In genomic region chr16:70685938-70686375, GRCh38 we compare ENCODE assay signal across 1 cellular context.
TF ChIP-seq lines count a peak whose summit lies in the region.

Gene MTSS2, minus strand, starts transcription at chr16:70686053. Its CDS starts 262 bp downstream, at chr16:70685791.

TF ChIP-seq in HepG2, 621 proteins besides CTCF, POLR2A, EP300 and RAD21 (continued from another document and continues in another):
- TF ChIP-seq, protein P1, sequence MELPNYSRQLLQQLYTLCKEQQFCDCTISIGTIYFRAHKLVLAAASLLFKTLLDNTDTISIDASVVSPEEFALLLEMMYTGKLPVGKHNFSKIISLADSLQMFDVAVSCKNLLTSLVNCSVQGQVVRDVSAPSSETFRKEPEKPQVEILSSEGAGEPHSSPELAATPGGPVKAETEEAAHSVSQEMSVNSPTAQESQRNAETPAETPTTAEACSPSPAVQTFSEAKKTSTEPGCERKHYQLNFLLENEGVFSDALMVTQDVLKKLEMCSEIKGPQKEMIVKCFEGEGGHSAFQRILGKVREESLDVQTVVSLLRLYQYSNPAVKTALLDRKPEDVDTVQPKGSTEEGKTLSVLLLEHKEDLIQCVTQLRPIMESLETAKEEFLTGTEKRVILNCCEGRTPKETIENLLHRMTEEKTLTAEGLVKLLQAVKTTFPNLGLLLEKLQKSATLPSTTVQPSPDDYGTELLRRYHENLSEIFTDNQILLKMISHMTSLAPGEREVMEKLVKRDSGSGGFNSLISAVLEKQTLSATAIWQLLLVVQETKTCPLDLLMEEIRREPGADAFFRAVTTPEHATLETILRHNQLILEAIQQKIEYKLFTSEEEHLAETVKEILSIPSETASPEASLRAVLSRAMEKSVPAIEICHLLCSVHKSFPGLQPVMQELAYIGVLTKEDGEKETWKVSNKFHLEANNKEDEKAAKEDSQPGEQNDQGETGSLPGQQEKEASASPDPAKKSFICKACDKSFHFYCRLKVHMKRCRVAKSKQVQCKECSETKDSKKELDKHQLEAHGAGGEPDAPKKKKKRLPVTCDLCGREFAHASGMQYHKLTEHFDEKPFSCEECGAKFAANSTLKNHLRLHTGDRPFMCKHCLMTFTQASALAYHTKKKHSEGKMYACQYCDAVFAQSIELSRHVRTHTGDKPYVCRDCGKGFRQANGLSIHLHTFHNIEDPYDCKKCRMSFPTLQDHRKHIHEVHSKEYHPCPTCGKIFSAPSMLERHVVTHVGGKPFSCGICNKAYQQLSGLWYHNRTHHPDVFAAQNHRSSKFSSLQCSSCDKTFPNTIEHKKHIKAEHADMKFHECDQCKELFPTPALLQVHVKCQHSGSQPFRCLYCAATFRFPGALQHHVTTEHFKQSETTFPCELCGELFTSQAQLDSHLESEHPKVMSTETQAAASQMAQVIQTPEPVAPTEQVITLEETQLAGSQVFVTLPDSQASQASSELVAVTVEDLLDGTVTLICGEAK (IDR thresholded peaks at IDR 0.05) = no peak
- TF ChIP-seq, protein P1 (CRISPR knock-in tag; IDR thresholded peaks at IDR 0.05) = no peak; the same call in 1 of the 2 replicates
- TF ChIP-seq SSRP1 (CRISPR knock-in tag; IDR thresholded peaks at IDR 0.05) (no peak), TBL1XR1 (IDR thresholded peaks at IDR 0.05; ENCODE audit: borderline replicate concordance, low read length, partially characterized antibody) (no peak), KLF11 (CRISPR knock-in tag; IDR thresholded peaks at IDR 0.05) (no peak), ZNF788 (CRISPR knock-in tag; IDR thresholded peaks at IDR 0.05; ENCODE audit: borderline replicate concordance) (peak; percentile 56; the same call in 1 of the 2 replicates), HOXA9 (CRISPR knock-in tag; IDR thresholded peaks at IDR 0.05; ENCODE audit: borderline replicate concordance) (no peak), ZFP1 (CRISPR knock-in tag; IDR thresholded peaks at IDR 0.05) (no peak), HMG20A (CRISPR knock-in tag; IDR thresholded peaks at IDR 0.05; ENCODE audit: borderline replicate concordance) (no peak), SMAD9 (CRISPR knock-in tag; IDR thresholded peaks at IDR 0.05) (no peak), SP4 (CRISPR knock-in tag; IDR thresholded peaks at IDR 0.05) (no peak), RFX3 (CRISPR knock-in tag; IDR thresholded peaks at IDR 0.05) (no peak), ZNF235 (CRISPR knock-in tag; IDR thresholded peaks at IDR 0.05; ENCODE audit: borderline replicate concordance) (no peak), ZNF34 (CRISPR knock-in tag; IDR thresholded peaks at IDR 0.05; ENCODE audit: borderline replicate concordance) (no peak; the same call in 1 of the 2 replicates), MIER2 (CRISPR knock-in tag; IDR thresholded peaks at IDR 0.05) (no peak), RERE (CRISPR knock-in tag; IDR thresholded peaks at IDR 0.05; ENCODE audit: low read depth) (no peak), ZNF691 (CRISPR knock-in tag; IDR thresholded peaks at IDR 0.05; ENCODE audit: borderline replicate concordance, low read depth) (0 out of 2 replicates have a peak, but pooled peaks have one; percentile 42)
- TF ChIP-seq, protein P2, sequence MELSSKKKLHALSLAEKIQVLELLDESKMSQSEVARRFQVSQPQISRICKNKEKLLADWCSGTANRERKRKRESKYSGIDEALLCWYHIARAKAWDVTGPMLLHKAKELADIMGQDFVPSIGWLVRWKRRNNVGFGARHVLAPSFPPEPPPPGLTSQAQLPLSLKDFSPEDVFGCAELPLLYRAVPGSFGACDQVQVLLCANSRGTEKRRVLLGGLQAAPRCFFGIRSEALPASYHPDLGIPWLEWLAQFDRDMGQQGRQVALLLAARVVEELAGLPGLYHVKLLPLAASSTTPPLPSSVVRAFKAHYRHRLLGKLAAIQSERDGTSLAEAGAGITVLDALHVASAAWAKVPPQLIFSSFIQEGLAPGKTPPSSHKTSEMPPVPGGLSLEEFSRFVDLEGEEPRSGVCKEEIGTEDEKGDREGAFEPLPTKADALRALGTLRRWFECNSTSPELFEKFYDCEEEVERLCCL (CRISPR knock-in tag; IDR thresholded peaks at IDR 0.05; ENCODE audit: borderline replicate concordance) = no peak; the same call in 1 of the 2 replicates
- TF ChIP-seq, protein P3, sequence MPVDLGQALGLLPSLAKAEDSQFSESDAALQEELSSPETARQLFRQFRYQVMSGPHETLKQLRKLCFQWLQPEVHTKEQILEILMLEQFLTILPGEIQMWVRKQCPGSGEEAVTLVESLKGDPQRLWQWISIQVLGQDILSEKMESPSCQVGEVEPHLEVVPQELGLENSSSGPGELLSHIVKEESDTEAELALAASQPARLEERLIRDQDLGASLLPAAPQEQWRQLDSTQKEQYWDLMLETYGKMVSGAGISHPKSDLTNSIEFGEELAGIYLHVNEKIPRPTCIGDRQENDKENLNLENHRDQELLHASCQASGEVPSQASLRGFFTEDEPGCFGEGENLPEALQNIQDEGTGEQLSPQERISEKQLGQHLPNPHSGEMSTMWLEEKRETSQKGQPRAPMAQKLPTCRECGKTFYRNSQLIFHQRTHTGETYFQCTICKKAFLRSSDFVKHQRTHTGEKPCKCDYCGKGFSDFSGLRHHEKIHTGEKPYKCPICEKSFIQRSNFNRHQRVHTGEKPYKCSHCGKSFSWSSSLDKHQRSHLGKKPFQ (CRISPR knock-in tag; IDR thresholded peaks at IDR 0.05; ENCODE audit: insufficient replicate concordance) = no peak
- TF ChIP-seq, protein P4, sequence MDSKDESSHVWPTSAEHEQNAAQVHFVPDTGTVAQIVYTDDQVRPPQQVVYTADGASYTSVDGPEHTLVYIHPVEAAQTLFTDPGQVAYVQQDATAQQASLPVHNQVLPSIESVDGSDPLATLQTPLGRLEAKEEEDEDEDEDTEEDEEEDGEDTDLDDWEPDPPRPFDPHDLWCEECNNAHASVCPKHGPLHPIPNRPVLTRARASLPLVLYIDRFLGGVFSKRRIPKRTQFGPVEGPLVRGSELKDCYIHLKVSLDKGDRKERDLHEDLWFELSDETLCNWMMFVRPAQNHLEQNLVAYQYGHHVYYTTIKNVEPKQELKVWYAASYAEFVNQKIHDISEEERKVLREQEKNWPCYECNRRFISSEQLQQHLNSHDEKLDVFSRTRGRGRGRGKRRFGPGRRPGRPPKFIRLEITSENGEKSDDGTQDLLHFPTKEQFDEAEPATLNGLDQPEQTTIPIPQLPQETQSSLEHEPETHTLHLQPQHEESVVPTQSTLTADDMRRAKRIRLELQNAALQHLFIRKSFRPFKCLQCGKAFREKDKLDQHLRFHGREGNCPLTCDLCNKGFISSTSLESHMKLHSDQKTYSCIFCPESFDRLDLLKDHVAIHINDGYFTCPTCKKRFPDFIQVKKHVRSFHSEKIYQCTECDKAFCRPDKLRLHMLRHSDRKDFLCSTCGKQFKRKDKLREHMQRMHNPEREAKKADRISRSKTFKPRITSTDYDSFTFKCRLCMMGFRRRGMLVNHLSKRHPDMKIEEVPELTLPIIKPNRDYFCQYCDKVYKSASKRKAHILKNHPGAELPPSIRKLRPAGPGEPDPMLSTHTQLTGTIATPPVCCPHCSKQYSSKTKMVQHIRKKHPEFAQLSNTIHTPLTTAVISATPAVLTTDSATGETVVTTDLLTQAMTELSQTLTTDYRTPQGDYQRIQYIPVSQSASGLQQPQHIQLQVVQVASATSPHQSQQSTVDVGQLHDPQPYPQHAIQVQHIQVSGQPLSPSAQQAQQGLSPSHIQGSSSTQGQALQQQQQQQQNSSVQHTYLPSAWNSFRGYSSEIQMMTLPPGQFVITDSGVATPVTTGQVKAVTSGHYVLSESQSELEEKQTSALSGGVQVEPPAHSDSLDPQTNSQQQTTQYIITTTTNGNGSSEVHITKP (CRISPR knock-in tag; IDR thresholded peaks at IDR 0.05; ENCODE audit: low read depth) = no peak
- TF ChIP-seq, protein P5, sequence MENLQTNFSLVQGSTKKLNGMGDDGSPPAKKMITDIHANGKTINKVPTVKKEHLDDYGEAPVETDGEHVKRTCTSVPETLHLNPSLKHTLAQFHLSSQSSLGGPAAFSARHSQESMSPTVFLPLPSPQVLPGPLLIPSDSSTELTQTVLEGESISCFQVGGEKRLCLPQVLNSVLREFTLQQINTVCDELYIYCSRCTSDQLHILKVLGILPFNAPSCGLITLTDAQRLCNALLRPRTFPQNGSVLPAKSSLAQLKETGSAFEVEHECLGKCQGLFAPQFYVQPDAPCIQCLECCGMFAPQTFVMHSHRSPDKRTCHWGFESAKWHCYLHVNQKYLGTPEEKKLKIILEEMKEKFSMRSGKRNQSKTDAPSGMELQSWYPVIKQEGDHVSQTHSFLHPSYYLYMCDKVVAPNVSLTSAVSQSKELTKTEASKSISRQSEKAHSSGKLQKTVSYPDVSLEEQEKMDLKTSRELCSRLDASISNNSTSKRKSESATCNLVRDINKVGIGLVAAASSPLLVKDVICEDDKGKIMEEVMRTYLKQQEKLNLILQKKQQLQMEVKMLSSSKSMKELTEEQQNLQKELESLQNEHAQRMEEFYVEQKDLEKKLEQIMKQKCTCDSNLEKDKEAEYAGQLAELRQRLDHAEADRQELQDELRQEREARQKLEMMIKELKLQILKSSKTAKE (CRISPR knock-in tag; IDR thresholded peaks at IDR 0.05; ENCODE audit: borderline replicate concordance) = peak; percentile 71
- TF ChIP-seq, protein P6, sequence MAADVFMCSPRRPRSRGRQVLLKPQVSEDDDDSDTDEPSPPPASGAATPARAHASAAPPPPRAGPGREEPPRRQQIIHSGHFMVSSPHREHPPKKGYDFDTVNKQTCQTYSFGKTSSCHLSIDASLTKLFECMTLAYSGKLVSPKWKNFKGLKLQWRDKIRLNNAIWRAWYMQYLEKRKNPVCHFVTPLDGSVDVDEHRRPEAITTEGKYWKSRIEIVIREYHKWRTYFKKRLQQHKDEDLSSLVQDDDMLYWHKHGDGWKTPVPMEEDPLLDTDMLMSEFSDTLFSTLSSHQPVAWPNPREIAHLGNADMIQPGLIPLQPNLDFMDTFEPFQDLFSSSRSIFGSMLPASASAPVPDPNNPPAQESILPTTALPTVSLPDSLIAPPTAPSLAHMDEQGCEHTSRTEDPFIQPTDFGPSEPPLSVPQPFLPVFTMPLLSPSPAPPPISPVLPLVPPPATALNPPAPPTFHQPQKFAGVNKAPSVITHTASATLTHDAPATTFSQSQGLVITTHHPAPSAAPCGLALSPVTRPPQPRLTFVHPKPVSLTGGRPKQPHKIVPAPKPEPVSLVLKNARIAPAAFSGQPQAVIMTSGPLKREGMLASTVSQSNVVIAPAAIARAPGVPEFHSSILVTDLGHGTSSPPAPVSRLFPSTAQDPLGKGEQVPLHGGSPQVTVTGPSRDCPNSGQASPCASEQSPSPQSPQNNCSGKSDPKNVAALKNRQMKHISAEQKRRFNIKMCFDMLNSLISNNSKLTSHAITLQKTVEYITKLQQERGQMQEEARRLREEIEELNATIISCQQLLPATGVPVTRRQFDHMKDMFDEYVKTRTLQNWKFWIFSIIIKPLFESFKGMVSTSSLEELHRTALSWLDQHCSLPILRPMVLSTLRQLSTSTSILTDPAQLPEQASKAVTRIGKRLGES (CRISPR knock-in tag; IDR thresholded peaks at IDR 0.05; ENCODE audit: borderline replicate concordance) = no peak
